ENCODE assay signal across 27 cellular contexts in the genomic region with DNA sequence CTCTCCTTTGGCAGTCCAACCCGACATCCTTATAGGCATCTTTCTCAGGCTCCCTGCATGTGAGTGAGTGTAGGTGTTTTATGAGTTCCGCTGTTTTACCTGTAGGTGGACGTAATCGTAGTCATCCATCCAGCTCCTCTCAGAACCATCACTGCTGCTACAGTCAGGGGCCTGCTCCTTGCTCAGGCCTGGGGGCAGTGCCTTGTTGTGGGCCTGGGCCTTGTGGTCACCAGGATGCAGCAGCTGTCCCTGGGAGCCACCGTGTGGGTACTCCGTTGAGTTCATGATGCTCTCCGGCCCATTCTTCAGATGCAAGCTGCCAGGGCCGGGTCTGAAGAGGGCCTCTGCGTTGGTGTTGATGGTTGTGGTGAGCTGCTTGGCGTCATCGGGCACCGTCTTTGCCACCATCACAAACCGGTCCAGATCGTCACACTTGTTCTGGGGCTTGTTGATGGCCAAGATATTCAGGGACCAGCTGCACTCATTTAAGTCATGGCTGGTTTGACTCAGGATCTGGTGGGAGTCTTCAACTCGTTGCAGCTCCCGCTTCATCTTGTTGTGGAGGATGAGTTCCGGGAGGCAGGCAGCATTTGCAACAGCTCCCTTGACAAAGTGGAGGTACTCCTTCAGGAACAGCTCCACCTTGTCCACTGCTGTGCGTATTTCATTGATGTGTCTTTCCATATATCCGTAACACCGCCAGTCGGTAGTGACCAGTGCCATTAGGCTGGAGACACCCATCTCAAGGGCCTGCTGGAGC.
"Had no signal": no experiment of that assay in that cellular context is flagged by ENCODE, and none has a peak within 500 bp of the region (broad histone marks: within the 10 kb centered on the region; RNA-seq: fewer than 3 reads in every experiment).

No MANE protein-coding gene starts in this region.

- H3K27me3 ChIP-seq: breast epithelium had no signal

- ATAC-seq: activated CD4-positive, alpha-beta T cell treated with anti-CD3 and anti-CD28 coated beads for 36 hours; activated T-cell treated with anti-CD3 and anti-CD28 coated beads, Interleukin-2, amount 50 U/mL, for 72 hours; Panc1; Right ventricle myocardium inferior had no signal

- DNase-seq: activated CD4-positive, alpha-beta memory T cell treated with anti-CD3 and anti-CD28 coated beads, Interleukin-2, amount 10 ng/mL, durations not matched to agents 7 days and 5 days; activated CD4-positive, alpha-beta T cell treated with anti-CD3 and anti-CD28 coated beads for 36 hours; activated CD4-positive, alpha-beta T cell treated with anti-CD3 and anti-CD28 coated beads, Interleukin-2, amount 50 U/mL, for 1 hour; activated CD8-positive, alpha-beta memory T cell treated with anti-CD3 and anti-CD28 coated beads, Interleukin-2, amount 50 U/mL, for 4 hours; activated gamma-delta T cell treated with Interleukin-2 at 50 U/mL for 16 hours; activated T-cell treated with anti-CD3 and anti-CD28 coated beads, Interleukin-2, amount 50 U/mL, for 72 hours; aorta; caudate nucleus; Kasumi-1; KBM-7; NCI-H1092; NCI-H1417; NCI-H2029; NCI-H2107; NCI-H2171 treated with DMSO at 0.1 percent for 48 hours; NCI-H345; NCI-H510A; NCI-H526 treated with DMSO at 0.1 percent for 48 hours; NCI-H82; NK-92 treated with Interleukin-12 subunit alpha and Interleukin-12 subunit beta, amount 100 ng/mL, for 24 hours; OCI-M1; RPMI8226; T-helper 1 cell had no signal

- H3K4me3 ChIP-seq: breast epithelium, SK-N-MC had no signal

- H3K4me1 ChIP-seq: breast epithelium had no signal

- H3K27ac ChIP-seq: breast epithelium, SK-N-MC had no signal

- H3K9me3 ChIP-seq: breast epithelium had no signal
